In genomic region chr2:177906041-177906718, GRCh38 we compare ENCODE assay signal across 8 cellular contexts.
DNase-seq lines count a peak whose midpoint lies in the region; ATAC-seq, FAIRE-seq and TF ChIP-seq lines count a peak whose summit lies in the region.

No MANE protein-coding gene starts in this region.

- H3K4me3 Mint-ChIP-seq in type B pancreatic cell = no peak overlapping the region

- peaks cover 6% of the 10 kb centered on the region for H3K27me3 Mint-ChIP-seq in type B pancreatic cell

- no peak for DNase-seq in D721Med (ENCODE audit: insufficient read length, low spot score)
- DNase-seq in GM20000 (ENCODE audit: low spot score) = peak; percentile 59
- DNase-seq in NCI-H82 (lab: John Stamatoyannopoulos, UW) = peak; percentile 86
- DNase-seq in activated T-cell treated with anti-CD3 and anti-CD28 coated beads for 4 hours = peak; percentile 34
- DNase-seq in fibroblast of peridontal ligament (ENCODE audit: extremely low read depth) = peak; percentile 24
- peak; percentile 26 for DNase-seq in osteoblast (ENCODE audit: insufficient read length, low spot score, missing footprints)
- peak; percentile 81 for DNase-seq in type B pancreatic cell (ENCODE audit: extremely low spot score, unreplicated experiment)

- no peaks in the 10 kb centered on the region for H4K20me1 ChIP-seq in osteoblast (ENCODE audit: insufficient read depth, low read length)

- no peaks in the 10 kb centered on the region for H3K36me3 Mint-ChIP-seq in type B pancreatic cell

- H3K27ac ChIP-seq in osteoblast (ENCODE audit: low read depth, low read length) = no peak overlapping the region

- H3K9me3 ChIP-seq in osteoblast (ENCODE audit: low read depth, low read length) = no peaks in the 10 kb centered on the region

- FAIRE-seq in D721Med (lab: Jason Lieb, UNC) = peak; percentile 11

- H3K4me3 ChIP-seq in osteoblast (ENCODE audit: insufficient read depth, low read length) = no peak overlapping the region

- H3K4me1 Mint-ChIP-seq in type B pancreatic cell (ENCODE audit: unreplicated experiment) = peaks cover 32% of the 10 kb centered on the region

- no peaks in the 10 kb centered on the region for H3K4me1 ChIP-seq in osteoblast (ENCODE audit: insufficient read depth, low read length)

- TF ChIP-seq CTCF in D721Med (IDR thresholded peaks at IDR 0.05; ENCODE audit: insufficient read depth, missing control alignments) = peak; percentile 89
- peak; percentile 86 for TF ChIP-seq CTCF in GM20000 (IDR thresholded peaks at IDR 0.05; ENCODE audit: extremely low read depth, missing control alignments)
- peak; percentile 90 for TF ChIP-seq CTCF in osteoblast (IDR thresholded peaks at IDR 0.05; ENCODE audit: extremely low read depth, low read depth, low read length)
- TF ChIP-seq CTCF in type B pancreatic cell (conservative IDR thresholded peaks at IDR 0.05) = peak; percentile 94

- no peaks in the 10 kb centered on the region for H3K27me3 ChIP-seq in osteoblast (ENCODE audit: insufficient read depth, low read length)

- peak; percentile 88 for ATAC-seq in HG03565 (IDR thresholded peaks at IDR 0.05; ENCODE audit: unreplicated experiment)

- no peaks in the 10 kb centered on the region for H3K79me2 ChIP-seq in osteoblast (ENCODE audit: insufficient read depth, low read length)

- H3K27ac Mint-ChIP-seq in type B pancreatic cell = no peak overlapping the region

- H3K4me2 ChIP-seq in osteoblast (ENCODE audit: insufficient read depth, low read length) = no peak overlapping the region

- H2AFZ ChIP-seq in osteoblast (ENCODE audit: low read length) = peak overlapping the region; percentile 3

- no peaks in the 10 kb centered on the region for H3K36me3 ChIP-seq in osteoblast (ENCODE audit: insufficient read depth, low read length)

- no peaks in the 10 kb centered on the region for H3K9me3 Mint-ChIP-seq in type B pancreatic cell
